Comparison of ENCODE assay signal across 42 cellular contexts in genomic region chr18:11579916-11580315, GRCh38. TPM values are rescaled to one million over a fixed set of nuclear protein-coding genes. Genes with fewer than 3 reads are reported as not detected.
"Had no signal": no experiment of that assay in that cellular context is flagged by ENCODE, and none has a peak within 500 bp of the region (broad histone marks: within the 10 kb centered on the region; RNA-seq: fewer than 3 reads in every experiment).

No MANE protein-coding gene starts in this region.

- H3K27me3 Mint-ChIP-seq: activated naive CD4-positive, alpha-beta T cell treated with anti-CD3 and anti-CD28 coated beads, Interleukin-2, amount 10 ng/mL, durations not matched to agents 7 days and 5 days; activated naive CD4-positive, alpha-beta T cell treated with anti-CD3 and anti-CD28 coated beads, Interleukin-2, amount 50 U/mL, for 24 hours; activated naive CD8-positive, alpha-beta T cell; activated naive CD8-positive, alpha-beta T cell treated with anti-CD3 and anti-CD28 coated beads for 36 hours; activated naive CD8-positive, alpha-beta T cell treated with anti-CD3 and anti-CD28 coated beads, Interleukin-2, amount 50 U/mL, for 24 hours; activated T-cell treated with anti-CD3 and anti-CD28 coated beads, Interleukin-2, amount 50 U/mL, for 24 hours; activated T-helper 17 cell treated with anti-CD3 and anti-CD28 coated beads, Interleukin-2, amount 50 U/mL, for 72 hours; brain; central memory CD8-positive, alpha-beta T cell had no signal

- H3K36me3 Mint-ChIP-seq: activated naive CD4-positive, alpha-beta T cell treated with anti-CD3 and anti-CD28 coated beads, Interleukin-2, amount 10 ng/mL, durations not matched to agents 7 days and 5 days; activated naive CD4-positive, alpha-beta T cell treated with anti-CD3 and anti-CD28 coated beads, Interleukin-2, amount 50 U/mL, for 24 hours; activated naive CD4-positive, alpha-beta T cell treated with anti-CD3 and anti-CD28 coated beads, Interleukin-2, amount 50 U/mL, for 72 hours; activated naive CD8-positive, alpha-beta T cell; activated naive CD8-positive, alpha-beta T cell treated with anti-CD3 and anti-CD28 coated beads for 36 hours; activated naive CD8-positive, alpha-beta T cell treated with anti-CD3 and anti-CD28 coated beads, Interleukin-2, amount 10 ng/mL, durations not matched to agents 7 days and 5 days; brain had no signal

- H3K9me3 Mint-ChIP-seq: activated naive CD4-positive, alpha-beta T cell treated with anti-CD3 and anti-CD28 coated beads for 36 hours; activated naive CD4-positive, alpha-beta T cell treated with anti-CD3 and anti-CD28 coated beads, Interleukin-2, amount 10 ng/mL, durations not matched to agents 7 days and 5 days; activated naive CD4-positive, alpha-beta T cell treated with anti-CD3 and anti-CD28 coated beads, Interleukin-2, amount 50 U/mL, for 24 hours; activated naive CD4-positive, alpha-beta T cell treated with anti-CD3 and anti-CD28 coated beads, Interleukin-2, amount 50 U/mL, for 72 hours; activated naive CD8-positive, alpha-beta T cell treated with anti-CD3 and anti-CD28 coated beads for 36 hours; activated naive CD8-positive, alpha-beta T cell treated with anti-CD3 and anti-CD28 coated beads, Interleukin-2, amount 10 ng/mL, durations not matched to agents 7 days and 5 days; activated naive CD8-positive, alpha-beta T cell treated with anti-CD3 and anti-CD28 coated beads, Interleukin-2, amount 50 U/mL, for 24 hours; activated T-cell treated with anti-CD3 and anti-CD28 coated beads, Interleukin-2, amount 50 U/mL, for 24 hours; activated T-cell treated with anti-CD3 and anti-CD28 coated beads, Interleukin-2, amount 50 U/mL, for 4 hours; activated T-cell treated with anti-CD3 and anti-CD28 coated beads, Interleukin-2, amount 50 U/mL, for 72 hours; activated T-helper 1 cell treated with anti-CD3 and anti-CD28 coated beads, Interleukin-12 subunit alpha, Interleukin-12 subunit beta, Interleukin-2, Interleukin-4 antibody, amounts not matched to agents 30 ng/mL and 10 ng/mL and 1 ng/mL, durations not matched to agents 14 hours and 24 hours and 36 hours; activated T-helper 17 cell treated with anti-CD3 and anti-CD28 coated beads, Interleukin-2, amount 50 U/mL, for 72 hours; activated T-helper 2 cell treated with anti-CD3 and anti-CD28 coated beads, Interferon-gamma antibody, Interleukin-2, Interleukin-4, amounts not matched to agents 10 μg/mL and 5 μg/mL and 100 μg/mL, durations not matched to agents 14 hours and 24 hours and 36 hours; central memory CD8-positive, alpha-beta T cell had no signal

- H3K4me3 Mint-ChIP-seq: activated naive CD4-positive, alpha-beta T cell treated with anti-CD3 and anti-CD28 coated beads for 36 hours; activated naive CD4-positive, alpha-beta T cell treated with anti-CD3 and anti-CD28 coated beads, Interleukin-2, amount 10 ng/mL, durations not matched to agents 7 days and 5 days; activated naive CD4-positive, alpha-beta T cell treated with anti-CD3 and anti-CD28 coated beads, Interleukin-2, amount 50 U/mL, for 24 hours; activated naive CD8-positive, alpha-beta T cell; activated naive CD8-positive, alpha-beta T cell treated with anti-CD3 and anti-CD28 coated beads for 36 hours; activated naive CD8-positive, alpha-beta T cell treated with anti-CD3 and anti-CD28 coated beads, Interleukin-2, amount 10 ng/mL, durations not matched to agents 7 days and 5 days; activated naive CD8-positive, alpha-beta T cell treated with anti-CD3 and anti-CD28 coated beads, Interleukin-2, amount 50 U/mL, for 24 hours; activated T-cell treated with anti-CD3 and anti-CD28 coated beads, Interleukin-2, amount 50 U/mL, for 24 hours; activated T-cell treated with anti-CD3 and anti-CD28 coated beads, Interleukin-2, amount 50 U/mL, for 4 hours; activated T-cell treated with anti-CD3 and anti-CD28 coated beads, Interleukin-2, amount 50 U/mL, for 72 hours; activated T-helper 1 cell treated with anti-CD3 and anti-CD28 coated beads, Interleukin-12 subunit alpha, Interleukin-12 subunit beta, Interleukin-2, Interleukin-4 antibody, amounts not matched to agents 30 ng/mL and 10 ng/mL and 1 ng/mL, durations not matched to agents 14 hours and 24 hours and 36 hours; activated T-helper 17 cell treated with anti-CD3 and anti-CD28 coated beads, Interleukin-2, amount 50 U/mL, for 72 hours; brain; central memory CD8-positive, alpha-beta T cell had no signal

- DNase-seq: activated effector memory CD4-positive, alpha-beta T cell treated with anti-CD3 and anti-CD28 coated beads, Interleukin-2, amount 50 U/mL, for 16 hours; activated effector memory CD4-positive, alpha-beta T cell treated with Interleukin-2 at 50 U/mL for 16 hours; activated gamma-delta T cell; activated gamma-delta T cell treated with Interleukin-2 at 50 U/mL for 16 hours; activated naive CD4-positive, alpha-beta T cell; activated naive CD4-positive, alpha-beta T cell treated with anti-CD3 and anti-CD28 coated beads for 36 hours; activated naive CD4-positive, alpha-beta T cell treated with anti-CD3 and anti-CD28 coated beads, Interleukin-2, amount 10 ng/mL, durations not matched to agents 7 days and 5 days; activated naive CD4-positive, alpha-beta T cell treated with anti-CD3 and anti-CD28 coated beads, Interleukin-2, amount 50 U/mL, for 16 hours; activated naive CD4-positive, alpha-beta T cell treated with Interleukin-2 at 50 U/mL for 16 hours; activated naive CD8-positive, alpha-beta T cell treated with anti-CD3 and anti-CD28 coated beads for 36 hours; activated naive CD8-positive, alpha-beta T cell treated with anti-CD3 and anti-CD28 coated beads, Interleukin-2, amount 10 ng/mL, durations not matched to agents 7 days and 5 days; activated naive CD8-positive, alpha-beta T cell treated with anti-CD3 and anti-CD28 coated beads, Interleukin-2, amount 50 U/mL, for 24 hours; activated T-cell treated with anti-CD3 and anti-CD28 coated beads, Interleukin-2, amount 50 U/mL, for 24 hours; activated T-cell treated with anti-CD3 and anti-CD28 coated beads, Interleukin-2, amount 50 U/mL, for 4 hours; activated T-cell treated with anti-CD3 and anti-CD28 coated beads, Interleukin-2, amount 50 U/mL, for 48 hours; activated T-cell treated with anti-CD3 and anti-CD28 coated beads, Interleukin-2, amount 50 U/mL, for 72 hours; adrenal gland; amniotic stem cell; amygdala; anterior cingulate cortex; aorta; body of pancreas; brain microvascular endothelial cell; caudate nucleus; central memory CD4-positive, alpha-beta T cell; cerebellar nuclear complex had no signal

- H3K27ac Mint-ChIP-seq: activated naive CD4-positive, alpha-beta T cell treated with anti-CD3 and anti-CD28 coated beads for 36 hours; activated naive CD4-positive, alpha-beta T cell treated with anti-CD3 and anti-CD28 coated beads, Interleukin-2, amount 10 ng/mL, durations not matched to agents 7 days and 5 days; activated naive CD4-positive, alpha-beta T cell treated with anti-CD3 and anti-CD28 coated beads, Interleukin-2, amount 50 U/mL, for 24 hours; activated naive CD4-positive, alpha-beta T cell treated with anti-CD3 and anti-CD28 coated beads, Interleukin-2, amount 50 U/mL, for 72 hours; activated naive CD8-positive, alpha-beta T cell; activated naive CD8-positive, alpha-beta T cell treated with anti-CD3 and anti-CD28 coated beads for 36 hours; activated naive CD8-positive, alpha-beta T cell treated with anti-CD3 and anti-CD28 coated beads, Interleukin-2, amount 10 ng/mL, durations not matched to agents 7 days and 5 days; activated naive CD8-positive, alpha-beta T cell treated with anti-CD3 and anti-CD28 coated beads, Interleukin-2, amount 50 U/mL, for 24 hours; activated T-cell treated with anti-CD3 and anti-CD28 coated beads, Interleukin-2, amount 50 U/mL, for 24 hours; activated T-cell treated with anti-CD3 and anti-CD28 coated beads, Interleukin-2, amount 50 U/mL, for 72 hours; activated T-helper 1 cell treated with anti-CD3 and anti-CD28 coated beads, Interleukin-12 subunit alpha, Interleukin-12 subunit beta, Interleukin-2, Interleukin-4 antibody, amounts not matched to agents 30 ng/mL and 10 ng/mL and 1 ng/mL, durations not matched to agents 14 hours and 24 hours and 36 hours; activated T-helper 17 cell treated with anti-CD3 and anti-CD28 coated beads, Interleukin-2, amount 50 U/mL, for 72 hours; activated T-helper 2 cell treated with anti-CD3 and anti-CD28 coated beads, Interferon-gamma antibody, Interleukin-2, Interleukin-4, amounts not matched to agents 10 μg/mL and 5 μg/mL and 100 μg/mL, durations not matched to agents 14 hours and 24 hours and 36 hours; brain had no signal

RNA-seq across cellular contexts. Expression of gene SLC35G4, which starts 29.5 kb away (rescaled TPM):
- total RNA-seq: activated naive CD4-positive, alpha-beta T cell treated with anti-CD3 and anti-CD28 coated beads for 36 hours; activated naive CD4-positive, alpha-beta T cell treated with anti-CD3 and anti-CD28 coated beads, Interleukin-2, amount 50 U/mL, for 72 hours; activated naive CD8-positive, alpha-beta T cell treated with anti-CD3 and anti-CD28 coated beads for 36 hours; activated naive CD8-positive, alpha-beta T cell treated with anti-CD3 and anti-CD28 coated beads, Interleukin-2, amount 10 ng/mL, durations not matched to agents 7 days and 5 days; activated T-cell treated with anti-CD3 and anti-CD28 coated beads, Interleukin-2, amount 50 U/mL, for 4 hours; activated T-cell treated with anti-CD3 and anti-CD28 coated beads, Interleukin-2, amount 50 U/mL, for 72 hours; activated T-helper 1 cell treated with anti-CD3 and anti-CD28 coated beads, Interleukin-12 subunit alpha, Interleukin-12 subunit beta, Interleukin-2, Interleukin-4 antibody, amounts not matched to agents 30 ng/mL and 10 ng/mL and 1 ng/mL, durations not matched to agents 14 hours and 24 hours and 36 hours; activated T-helper 17 cell treated with anti-CD3 and anti-CD28 coated beads, Interleukin-2, amount 50 U/mL, for 72 hours; activated T-helper 2 cell treated with anti-CD3 and anti-CD28 coated beads, Interferon-gamma antibody, Interleukin-2, Interleukin-4, amounts not matched to agents 10 μg/mL and 5 μg/mL and 100 μg/mL, durations not matched to agents 14 hours and 24 hours and 36 hours; adrenal gland; aorta; ascending aorta; astrocyte; body of pancreas; breast epithelium; bronchial epithelial cell; cardiac muscle cell; cardiac septum; cerebellum; chondrocyte had no signal
